8 cellular contexts compared by ENCODE assay signal in genomic region chr18:46096651-46097300, GRCh38. TPM values are rescaled to one million over a fixed set of nuclear protein-coding genes. Genes with fewer than 3 reads are reported as not detected.
DNase-seq lines count a peak whose midpoint lies in the region; ATAC-seq and TF ChIP-seq lines count a peak whose summit lies in the region.

No MANE protein-coding gene starts in this region.

- H3K4me3 ChIP-seq in GM12865 (ENCODE audit: low read depth, low read length) (peak overlapping the region; percentile 94), OCI-LY7 (ENCODE audit: low read depth, low read length, poor library complexity, severe bottlenecking) (peak overlapping the region; percentile 96), epithelial cell of esophagus (ENCODE audit: low read length) (peak overlapping the region; percentile 52), neural cell (ENCODE audit: low read length) (peak overlapping the region; percentile 72)

- peaks cover 16% of the 10 kb centered on the region for H3K4me1 ChIP-seq in OCI-LY7 (ENCODE audit: insufficient read depth, low read length, poor library complexity, severe bottlenecking)

- H3K27ac ChIP-seq in OCI-LY7 (ENCODE audit: low read depth, low read length, poor library complexity, severe bottlenecking) (peak overlapping the region; percentile 75), neural cell (ENCODE audit: low read length) (peak overlapping the region; percentile 92)

- TF ChIP-seq RAD21 in neural cell (conservative IDR thresholded peaks at IDR 0.05) = no peak

- no peaks in the 10 kb centered on the region for H3K9me3 ChIP-seq in OCI-LY7 (ENCODE audit: low read length)
- no peaks in the 10 kb centered on the region for H3K9me3 ChIP-seq in neural cell (ENCODE audit: low read length)

- H4K20me1 ChIP-seq in OCI-LY7 (ENCODE audit: insufficient read depth, low read length) = 0 out of 2 replicates have a peak, but pooled peaks cover 11% of the 10 kb centered on the region
- no peaks in the 10 kb centered on the region for H4K20me1 ChIP-seq in neural cell (ENCODE audit: insufficient read depth)

- H3K9ac ChIP-seq in neural cell (ENCODE audit: low read length) = peak overlapping the region; percentile 88

- H3K4me2 ChIP-seq in OCI-LY7 (ENCODE audit: low read length) = peak overlapping the region; percentile 94
- H3K4me2 ChIP-seq in neural cell (ENCODE audit: low read length) = peak overlapping the region; percentile 32

- TF ChIP-seq CTCF in GM12865 (IDR thresholded peaks at IDR 0.05; ENCODE audit: insufficient read depth, low read depth, low read length, missing control alignments) (no peak), OCI-LY7 (conservative IDR thresholded peaks at IDR 0.05; ENCODE audit: low read length) (no peak), epithelial cell of esophagus (IDR thresholded peaks at IDR 0.05; ENCODE audit: insufficient read depth, low read depth, low read length, missing control alignments) (no peak), neural cell (IDR thresholded peaks at IDR 0.05; ENCODE audit: poor library complexity, severe bottlenecking) (no peak)

- POLR2A ChIA-PET in OCI-LY7 (lab: Charles Lee) = interaction anchor here (1.7 to 1.8 kb wide), 2 partner anchors 11 to 76 kb away, joined by 4 to 11 read pairs; no protein-coding TSS in a partner anchor

- DNase-seq in GM12865 (ENCODE audit: low read depth) (peak; percentile 65), OCI-LY7 (ENCODE audit: low spot score) (peak; percentile 19), epithelial cell of esophagus (ENCODE audit: low read depth) (no peak), NCI-H446 (lab: John Stamatoyannopoulos, UW) (no peak), NCI-H526 treated with DMSO at 0.1 percent for 48 hours (lab: John Stamatoyannopoulos, UW) (no peak)
- no peak for DNase-seq in central memory CD4-positive, alpha-beta T cell

- H3K36me3 ChIP-seq in OCI-LY7 (ENCODE audit: insufficient read depth, low read length) = peaks cover 47% of the 10 kb centered on the region
- H3K36me3 ChIP-seq in neural cell (ENCODE audit: insufficient read depth, low read length) = no peaks in the 10 kb centered on the region

- no peak for TF ChIP-seq EP300 in neural cell (conservative IDR thresholded peaks at IDR 0.05; ENCODE audit: poor library complexity, severe bottlenecking)

- intact Hi-C loops in OCI-LY7 (cut with micrococcal nuclease; ENCODE audit: unreplicated experiment) = no loop called here

- TSS peak; percentile 72 for BruUV-seq in OCI-LY7 (replicated peaks; lab: Mats Ljungman, UMichigan)

- H3K79me2 ChIP-seq in OCI-LY7 (ENCODE audit: insufficient read depth, low read depth, low read length) (peaks cover 59% of the 10 kb centered on the region), neural cell (replicated peaks; ENCODE audit: insufficient read depth, low read length) (peaks cover 57% of the 10 kb centered on the region)

- no peaks in the 10 kb centered on the region for H3K27me3 ChIP-seq in neural cell (ENCODE audit: insufficient read depth, low read depth, low read length)

- H3K9me2 ChIP-seq in OCI-LY7 (ENCODE audit: insufficient read depth, low read length) (no peaks in the 10 kb centered on the region), neural cell (ENCODE audit: insufficient read depth, low read length) (no peaks in the 10 kb centered on the region)

- no peak for ATAC-seq in GM19351 (IDR thresholded peaks at IDR 0.05; ENCODE audit: unreplicated experiment)

- H3F3A ChIP-seq in neural cell (ENCODE audit: insufficient read depth, low read length, poor library complexity, severe bottlenecking) = no peaks in the 10 kb centered on the region

- H2AFZ ChIP-seq in OCI-LY7 (ENCODE audit: low read length) (no peak overlapping the region), neural cell (ENCODE audit: low read depth, low read length) (peak overlapping the region; percentile 95)

- CTCF ChIA-PET in OCI-LY7 (lab: Charles Lee; ENCODE audit: unreplicated experiment) = no interaction called here

TF ChIP-seq in neural cell, 6 proteins besides CTCF, POLR2A, EP300 and RAD21:
- TF ChIP-seq TAF1 (IDR thresholded peaks at IDR 0.05; ENCODE audit: low read depth) (no peak), REST (IDR thresholded peaks at IDR 0.05; ENCODE audit: borderline replicate concordance) (no peak), EZH2 (IDR thresholded peaks at IDR 0.05; ENCODE audit: borderline replicate concordance, insufficient read depth, low read length, poor library complexity, severe bottlenecking) (no peak), POLR2AphosphoS5 (IDR thresholded peaks at IDR 0.05) (no peak), MXI1 (conservative IDR thresholded peaks at IDR 0.05; ENCODE audit: poor library complexity, severe bottlenecking) (no peak), SMC3 (conservative IDR thresholded peaks at IDR 0.05; ENCODE audit: poor library complexity) (no peak)

RNA-seq across cellular contexts. Expression of gene ATP5F1A, which starts 1.3 kb away (rescaled TPM):
- 208 and 218 TPM in 2 replicates for total RNA-seq in OCI-LY7 (2014; rRNA removed; shearing (Covaris generic))
- 274 and 284 TPM in 2 replicates for total RNA-seq in OCI-LY7 (2022)
- polyA plus RNA-seq in neural cell = 1,932 and 1,949 TPM in 2 replicates
- polyA minus RNA-seq in neural cell = 966 and 1,049 TPM in 2 replicates

RNA-seq across cellular contexts. Expression of gene HAUS1, which starts 7.4 kb away (rescaled TPM):
- 24.8 and 26.4 TPM in 2 replicates for total RNA-seq in OCI-LY7 (2014; rRNA removed; shearing (Covaris generic))
- 36.5 and 38.4 TPM in 2 replicates for total RNA-seq in OCI-LY7 (2022)
- polyA plus RNA-seq in neural cell = 109 and 118 TPM in 2 replicates
- polyA minus RNA-seq in neural cell = 76.8 and 112 TPM in 2 replicates

RNA-seq across cellular contexts. Expression of gene PSTPIP2, which starts 24.7 kb away (rescaled TPM):
- 0.15 TPM in 1 of 2 replicates, not detected in the other for total RNA-seq in OCI-LY7 (2014; rRNA removed; shearing (Covaris generic))
- total RNA-seq in OCI-LY7 (2022) = 0.11 TPM in 1 of 2 replicates, not detected in the other
- 0.48 and 0.98 TPM in 2 replicates for polyA plus RNA-seq in neural cell
- 0.81 and 1.5 TPM in 2 replicates for polyA minus RNA-seq in neural cell

Comparison
In these comparisons a context has a peak if more than half of its experiments do, and no peak if none do; other contexts are left out.
1. DNase-seq: peak in GM12865 (single experiment) and OCI-LY7 (single experiment); none in epithelial cell of esophagus (single experiment), NCI-H446 (0 of 2), central memory CD4-positive, alpha-beta T cell (single experiment) and NCI-H526 treated with DMSO at 0.1 percent for 48 hours (single experiment).
2. Peak in every context shown above with its lines, with median percentiles within 50 percentile points of each other: H3K4me3 ChIP-seq.